In genomic region chr3:146164506-146164905, GRCh38 we compare ENCODE assay signal across 22 cellular contexts. TPM values are rescaled to one million over a fixed set of nuclear protein-coding genes. Genes with fewer than 3 reads are reported as not detected.
DNase-seq lines count a peak whose midpoint lies in the region; ATAC-seq, FAIRE-seq and TF ChIP-seq lines count a peak whose summit lies in the region.
"Had no signal": no experiment of that assay in that cellular context is flagged by ENCODE, and none has a peak within 500 bp of the region (broad histone marks: within the 10 kb centered on the region; RNA-seq: fewer than 3 reads in every experiment).

No MANE protein-coding gene starts in this region.

- no peak overlapping the region for H2AK5ac ChIP-seq in H1 (ENCODE audit: low read depth, low read length)

- FAIRE-seq in H1 (lab: Jason Lieb, UNC): no peak

- H3K4ac ChIP-seq in H1 (replicated peaks; ENCODE audit: insufficient read length, low read depth, low read length): no peak overlapping the region

- no peak for DNase-seq in right cardiac atrium
- DNase-seq in Right ventricle myocardium superior: no peak
- DNase-seq in H1 (ENCODE audit: low read depth in 1 of 2, low spot score in 2 of 2): no peak
- no peak for DNase-seq in osteoblast (ENCODE audit: insufficient read length, low spot score, missing footprints)
- DNase-seq in aorta: no peak
- DNase-seq in kidney glomerular epithelial cell (lab: John Stamatoyannopoulos, UW): no peak
- DNase-seq in endodermal cell: no peak
- DNase-seq: activated CD4-positive, alpha-beta T cell treated with anti-CD3 and anti-CD28 coated beads, Interleukin-2, amount 50 U/mL, for 4 hours; activated CD8-positive, alpha-beta memory T cell treated with anti-CD3 and anti-CD28 coated beads, Interleukin-2, amount 50 U/mL, for 48 hours; activated naive CD8-positive, alpha-beta T cell treated with anti-CD3 and anti-CD28 coated beads, Interleukin-2, amount 50 U/mL, for 24 hours; C1 segment of cervical spinal cord; immature natural killer cell; Kasumi-1; NCI-H1048; NCI-H1930; NCI-H345; stimulated activated CD4-positive, alpha-beta T cell treated with anti-CD3 and anti-CD28 coated beads, Interleukin-12 subunit alpha, Interleukin-12 subunit beta, amount 100 ng/mL, for 4 hours; stimulated activated CD4-positive, alpha-beta T cell treated with anti-CD3 and anti-CD28 coated beads, Interleukin-4, amount 100 ng/mL, for 4 hours; stimulated activated naive CD8-positive, alpha-beta T cell treated with anti-CD3 and anti-CD28 coated beads, Interleukin-15, Interleukin-2, amounts not matched to agents 100 U/mL and 50 U/mL, for 24 hours had no signal

- H2BK120ac ChIP-seq in H1 (replicated peaks; ENCODE audit: low read depth, low read length): no peak overlapping the region

- H3K23me2 ChIP-seq in H1 (ENCODE audit: low read depth, low read length): peaks cover 11% of the 10 kb centered on the region

- H3K4me3 Mint-ChIP-seq in endodermal cell: no peak overlapping the region
- H3K4me3 Mint-ChIP-seq: activated naive CD8-positive, alpha-beta T cell treated with anti-CD3 and anti-CD28 coated beads, Interleukin-2, amount 50 U/mL, for 24 hours; immature natural killer cell; neural progenitor cell; WTC11 had no signal

- H3K18ac ChIP-seq in H1 (ENCODE audit: extremely low read depth, low read length): no peak overlapping the region

- no peak overlapping the region for H4K8ac ChIP-seq in H1 (ENCODE audit: extremely low read depth, insufficient read depth, low read length)

- no peak for TF ChIP-seq POLR2A in H1 (IDR thresholded peaks at IDR 0.05; ENCODE audit: control extremely low read depth in 1 of 2, low read depth in 2 of 2, low read length in 2 of 2)

- H3K14ac ChIP-seq in H1 (ENCODE audit: insufficient read length): no peak overlapping the region

- TF ChIP-seq EP300 in H1 (IDR thresholded peaks at IDR 0.05; ENCODE audit: borderline replicate concordance in 1 of 2, low read depth in 2 of 2, low read length in 2 of 2): no peak

- CTCF ChIA-PET in H1 (lab: Charles Lee; ENCODE audit: partially characterized antibody): interaction anchor here (0.9 to 1.5 kb wide), 2 partner anchors 13 to 26 kb away, joined by 4 to 6 read pairs; no protein-coding TSS in a partner anchor

- TF ChIP-seq RAD21 in H1 (IDR thresholded peaks at IDR 0.05 in 1 of 2, conservative IDR thresholded peaks at IDR 0.05 in 1 of 2; ENCODE audit: low read depth in 2 of 2, low read length in 2 of 2): no peak

- H2BK20ac ChIP-seq in H1 (ENCODE audit: low read length): no peak overlapping the region

- H3K56ac ChIP-seq in H1 (replicated peaks; ENCODE audit: insufficient read length, low read depth, low read length): no peak overlapping the region

- H3K4me3 ChIP-seq in right cardiac atrium (ENCODE audit: low read length): no peak overlapping the region
- H3K4me3 ChIP-seq in H1 (ENCODE audit: extremely low read depth in 1 of 4, insufficient read depth in 2 of 4, low read depth in 3 of 4, low read length in 4 of 4): no peak overlapping the region
- peak overlapping the region; percentile 41 for H3K4me3 ChIP-seq in osteoblast (ENCODE audit: insufficient read depth, low read length)
- no peak overlapping the region for H3K4me3 ChIP-seq in aorta (ENCODE audit: low read length in 2 of 2)
- no peak overlapping the region for H3K4me3 ChIP-seq in endodermal cell (ENCODE audit: low read length)
- H3K4me3 ChIP-seq: neural progenitor cell had no signal

- no peak overlapping the region for H4K5ac ChIP-seq in H1 (ENCODE audit: insufficient read length, low read depth, low read length)

- H2AFZ ChIP-seq in H1 (ENCODE audit: low read length): 0 out of 2 replicates have a peak overlapping the region, but pooled peaks have one; percentile 82
- no peak overlapping the region for H2AFZ ChIP-seq in osteoblast (ENCODE audit: low read length)
- H2AFZ ChIP-seq: neural progenitor cell had no signal

- peaks cover 15% of the 10 kb centered on the region for H3K4me1 Mint-ChIP-seq in endodermal cell

- peaks cover 19% of the 10 kb centered on the region for H3K27me3 Mint-ChIP-seq in endodermal cell (ENCODE audit: insufficient read depth)

- no peak overlapping the region for H3K9ac ChIP-seq in H1 (replicated peaks in 1 of 4; ENCODE audit: extremely low read depth in 1 of 4, low read depth in 3 of 4, low read length in 3 of 4)
- H3K9ac ChIP-seq in endodermal cell (ENCODE audit: extremely low read depth, low read length, poor library complexity, severe bottlenecking): no peak overlapping the region
- H3K9ac ChIP-seq: neural progenitor cell had no signal

- no peak for ATAC-seq in right cardiac atrium
- ATAC-seq in Right ventricle myocardium superior (ENCODE audit: poor library complexity): no peak
- ATAC-seq in aorta (ENCODE audit: low FRiP score): no peak
- ATAC-seq in HG02852 (IDR thresholded peaks at IDR 0.05; ENCODE audit: unreplicated experiment): no peak
- ATAC-seq: activated naive CD8-positive, alpha-beta T cell treated with anti-CD3 and anti-CD28 coated beads, Interleukin-2, amount 50 U/mL, for 24 hours; stimulated activated naive CD8-positive, alpha-beta T cell treated with anti-CD3 and anti-CD28 coated beads, Interleukin-15, Interleukin-2, amounts not matched to agents 100 U/mL and 50 U/mL, for 24 hours had no signal

- H3K27me3 ChIP-seq in right cardiac atrium (ENCODE audit: control insufficient read depth, insufficient read depth): no peaks in the 10 kb centered on the region
- H3K27me3 ChIP-seq in H1 (replicated peaks in 1 of 4; ENCODE audit: control insufficient read depth in 3 of 4, extremely low read depth in 1 of 4, insufficient read depth in 3 of 4, low read length in 3 of 4): peaks cover 0 to 6% (median 1%) of the 10 kb centered on the region in 4 experiments; a peak in 3 of 7 replicates
- H3K27me3 ChIP-seq in osteoblast (ENCODE audit: insufficient read depth, low read length): no peaks in the 10 kb centered on the region
- H3K27me3 ChIP-seq in aorta (ENCODE audit: control insufficient read depth in 1 of 2, insufficient read depth in 2 of 2, low read length in 1 of 2): no peaks in the 10 kb centered on the region
- H3K27me3 ChIP-seq in endodermal cell (ENCODE audit: control insufficient read depth, insufficient read depth, low read length, poor library complexity, severe bottlenecking): no peaks in the 10 kb centered on the region

- H3K36me3 Mint-ChIP-seq in endodermal cell (ENCODE audit: low read depth): peaks cover 1% of the 10 kb centered on the region
- H3K36me3 Mint-ChIP-seq: neural progenitor cell, WTC11 had no signal

- peaks cover 1% of the 10 kb centered on the region for H3K4me1 ChIP-seq in right cardiac atrium (ENCODE audit: control insufficient read depth, insufficient read depth, low read length)
- peaks cover 0 to 4% (median 1%) of the 10 kb centered on the region in 4 experiments; a peak in 2 of 7 replicates for H3K4me1 ChIP-seq in H1 (replicated peaks in 1 of 4; ENCODE audit: control insufficient read depth in 3 of 4, insufficient read depth in 4 of 4, low read length in 3 of 4)
- H3K4me1 ChIP-seq in osteoblast (ENCODE audit: insufficient read depth, low read length): peaks cover 61% of the 10 kb centered on the region
- H3K4me1 ChIP-seq in aorta (ENCODE audit: control insufficient read depth in 1 of 2, insufficient read depth in 2 of 2, low read length in 2 of 2): peaks cover 9 to 13% of the 10 kb centered on the region in 2 donors
- H3K4me1 ChIP-seq in endodermal cell (ENCODE audit: control insufficient read depth, insufficient read depth, low read length): no peaks in the 10 kb centered on the region

- H3K79me2 ChIP-seq in H1 (ENCODE audit: control insufficient read depth in 1 of 2, insufficient read depth in 2 of 2, low read length in 2 of 2) (peaks cover 0 to 3% of the 10 kb centered on the region in 2 experiments; a peak in 1 of 4 replicates), osteoblast (ENCODE audit: insufficient read depth, low read length) (peaks cover 31% of the 10 kb centered on the region)

- no peak overlapping the region for H2BK15ac ChIP-seq in H1 (ENCODE audit: low read length)

- H3K9me3 ChIP-seq in right cardiac atrium (ENCODE audit: control insufficient read depth, low read length) (no peaks in the 10 kb centered on the region), H1 (ENCODE audit: insufficient read depth in 2 of 2, low read depth in 1 of 2, low read length in 1 of 2) (no peaks in the 10 kb centered on the region), osteoblast (ENCODE audit: low read depth, low read length) (no peaks in the 10 kb centered on the region), aorta (ENCODE audit: control insufficient read depth, low read length) (no peaks in the 10 kb centered on the region), endodermal cell (ENCODE audit: control insufficient read depth, low read length) (no peaks in the 10 kb centered on the region)

- H3K79me1 ChIP-seq in H1 (ENCODE audit: low read depth, low read length): no peaks in the 10 kb centered on the region

- H2BK12ac ChIP-seq in H1 (ENCODE audit: low read depth, low read length): no peak overlapping the region

- intact Hi-C loops in right cardiac atrium (cut with DNase I): no loop called here
- intact Hi-C loops in Right ventricle myocardium superior (cut with DNase I): loop anchor here (10.0 kb wide), 1 partner anchor 90 kb away; no protein-coding TSS in a partner anchor
- intact Hi-C loops in aorta (cut with DNase I): loop anchor here (5.0 to 10.0 kb wide), 2 partner anchors 37 to 90 kb away; no protein-coding TSS in a partner anchor

- H3K27ac Mint-ChIP-seq in endodermal cell: no peak overlapping the region
- H3K27ac Mint-ChIP-seq: activated naive CD8-positive, alpha-beta T cell treated with anti-CD3 and anti-CD28 coated beads, Interleukin-2, amount 50 U/mL, for 24 hours; immature natural killer cell; neural progenitor cell had no signal

- peak overlapping the region; percentile 36 for H3K27ac ChIP-seq in right cardiac atrium (ENCODE audit: low read length)
- no peak overlapping the region for H3K27ac ChIP-seq in H1 (ENCODE audit: low read depth, low read length)
- H3K27ac ChIP-seq in osteoblast (ENCODE audit: low read depth, low read length): peak overlapping the region; percentile 96
- peak overlapping the region; percentile 61 to 93 for H3K27ac ChIP-seq in aorta (ENCODE audit: low read depth in 1 of 2, low read length in 2 of 2)
- no peak overlapping the region for H3K27ac ChIP-seq in endodermal cell (ENCODE audit: low read depth, low read length)
- H3K27ac ChIP-seq: neural progenitor cell had no signal

- H3K4me2 ChIP-seq in H1 (ENCODE audit: insufficient read depth in 1 of 2, low read depth in 2 of 2, low read length in 2 of 2) (no peak overlapping the region), osteoblast (ENCODE audit: insufficient read depth, low read length) (peak overlapping the region; percentile 91)
- H3K4me2 ChIP-seq: neural progenitor cell had no signal

- no peaks in the 10 kb centered on the region for H3K9me3 Mint-ChIP-seq in endodermal cell
- H3K9me3 Mint-ChIP-seq: neural progenitor cell, WTC11 had no signal

- no peak overlapping the region for H2BK5ac ChIP-seq in H1 (ENCODE audit: low read depth, low read length)

- H3K36me3 ChIP-seq in H1 (ENCODE audit: control insufficient read depth in 2 of 4, insufficient read depth in 4 of 4, low read length in 3 of 4) (no peaks in the 10 kb centered on the region), osteoblast (ENCODE audit: insufficient read depth, low read length) (no peaks in the 10 kb centered on the region), aorta (ENCODE audit: control insufficient read depth in 1 of 2, insufficient read depth in 2 of 2, low read length in 1 of 2) (no peaks in the 10 kb centered on the region), endodermal cell (ENCODE audit: control insufficient read depth, insufficient read depth, low read length) (no peaks in the 10 kb centered on the region)
- H3K36me3 ChIP-seq: neural progenitor cell had no signal

- H4K20me1 ChIP-seq in H1 (replicated peaks in 1 of 2; ENCODE audit: control insufficient read depth in 1 of 2, insufficient read depth in 2 of 2, low read length in 2 of 2) (no peaks in the 10 kb centered on the region), osteoblast (ENCODE audit: insufficient read depth, low read length) (peaks cover 5% of the 10 kb centered on the region)

- no peak overlapping the region for H4K91ac ChIP-seq in H1 (replicated peaks; ENCODE audit: insufficient read length, low read length)

- TF ChIP-seq CTCF in H1 (IDR thresholded peaks at IDR 0.05; ENCODE audit: control extremely low read depth in 1 of 3, insufficient read depth in 1 of 3, low read depth in 1 of 3, low read length in 3 of 3) (no peak), osteoblast (IDR thresholded peaks at IDR 0.05; ENCODE audit: extremely low read depth, low read depth, low read length) (no peak), endodermal cell (conservative IDR thresholded peaks at IDR 0.05) (no peak)

- no peak overlapping the region for H3K23ac ChIP-seq in H1 (ENCODE audit: insufficient read length)

- POLR2A ChIA-PET in H1 (lab: Charles Lee; ENCODE audit: partially characterized antibody): no interaction called here

RNA-seq across cellular contexts. Expression of gene PLOD2, which starts 3.5 kb away (rescaled TPM):
- total RNA-seq in right cardiac atrium (10 to 100 TPM; 26.8 to 30.8 (median 30.5) TPM), Right ventricle myocardium superior (16.9 TPM), osteoblast (282 and 345 TPM in 2 replicates), aorta (100 to 1,000 TPM; 109 to 147 TPM), endodermal cell (10 to 100 TPM; 37.9 to 65.5 TPM)
- polyA plus RNA-seq in right cardiac atrium (20.3 TPM), H1 (2011; rRNA removed) (2.5 and 4.0 TPM in 2 replicates), aorta (10 to 100 TPM; 15.4 to 30.8 TPM)
- total RNA-seq in H1 (2021; fragmentation: NEBNext Ultra II Directional; extraction: Animal tissue kit (Norgen Biotek cat#: 25700)): 25.7 and 28.7 TPM in 2 replicates
- 5.9 TPM for polyA plus RNA-seq in H1 (2011; cell fraction: cytosol; rRNA removed)
- polyA plus RNA-seq in H1 (2011; cell fraction: nucleus; rRNA removed): 3.4 TPM
- polyA plus RNA-seq in H1 (2012, experiment 1 of 2): 9.4 to 20.5 TPM (median 15.2 TPM) in 4 replicates
- 1.1 TPM for polyA plus RNA-seq in H1 (2012, experiment 2 of 2)
- 66.7 TPM for polyA plus RNA-seq in H1 (2013, experiment 1 of 2)
- polyA plus RNA-seq in H1 (2013, experiment 2 of 2): 69.8 TPM
- 5.1 and 9.2 TPM in 2 replicates for polyA minus RNA-seq in H1 (2011; rRNA and poly(A)+ RNA removed)
- 6.1 TPM for polyA minus RNA-seq in H1 (2011; cell fraction: cytosol; rRNA and poly(A)+ RNA removed)
- 14.6 TPM for polyA minus RNA-seq in H1 (2011; cell fraction: nucleus; rRNA and poly(A)+ RNA removed)
- polyA plus RNA-seq in endodermal cell (2013, experiment 1 of 2): 35.4 TPM
- 40.9 TPM for polyA plus RNA-seq in endodermal cell (2013, experiment 2 of 2)
- polyA plus RNA-seq: immature natural killer cell had no signal

Comparison
In these comparisons a context has a peak if more than half of its experiments do, and no peak if none do; other contexts are left out.
1. intact Hi-C loops: an anchor here in Right ventricle myocardium superior (10.0 kb wide) and aorta (5.0 to 10.0 kb wide); none called in right cardiac atrium.
2. H3K27ac ChIP-seq: peak in right cardiac atrium (single experiment), osteoblast (single experiment) and aorta (2 of 2); none in H1 (single experiment) and endodermal cell (single experiment).